In genomic region chr9:76878933-76879332, GRCh38 we compare ENCODE assay signal across 17 cellular contexts. TPM values are rescaled to one million over a fixed set of nuclear protein-coding genes. Genes with fewer than 3 reads are reported as not detected.
DNase-seq lines count a peak whose midpoint lies in the region; ATAC-seq and TF ChIP-seq lines count a peak whose summit lies in the region.
"Had no signal": no experiment of that assay in that cellular context is flagged by ENCODE, and none has a peak within 500 bp of the region (broad histone marks: within the 10 kb centered on the region; RNA-seq: fewer than 3 reads in every experiment).

No MANE protein-coding gene starts in this region.

- no peaks in the 10 kb centered on the region for H3K36me3 ChIP-seq in gastroesophageal sphincter
- H3K36me3 ChIP-seq in tibial artery, result no peaks in the 10 kb centered on the region
- no peaks in the 10 kb centered on the region for H3K36me3 ChIP-seq in Caco-2 (ENCODE audit: control insufficient read depth, insufficient read depth, low read length)

- POLR2A ChIA-PET in Caco-2 (lab: Charles Lee), result no interaction called here

- no peak overlapping the region for H3K4me3 ChIP-seq in LNCaP clone FGC (ENCODE audit: low read depth, low read length)
- no peak overlapping the region for H3K4me3 ChIP-seq in gastroesophageal sphincter
- no peak overlapping the region for H3K4me3 ChIP-seq in tibial artery
- no peak overlapping the region for H3K4me3 ChIP-seq in Caco-2 (ENCODE audit: low read depth, low read length)

- DNase-seq in DMS53 (lab: John Stamatoyannopoulos, UW) (peak; percentile 66), LNCaP clone FGC (ENCODE audit: low read depth) (peak; percentile 74), tibial artery (no peak), GM03348 (ENCODE audit: low spot score) (no peak), dermis blood vessel endothelial cell (no peak), Caco-2 (no peak)
- DNase-seq: COR-L47, KG1, MV-4-11, NCI-H187 treated with DMSO at 0.1 percent for 48 hours, NCI-H226, NCI-H526, OCI-M1, Right ventricle myocardium superior, SW 1271 had no signal

- H3K27me3 ChIP-seq in gastroesophageal sphincter, result no peaks in the 10 kb centered on the region
- no peaks in the 10 kb centered on the region for H3K27me3 ChIP-seq in tibial artery
- H3K27me3 ChIP-seq in Caco-2 (replicated peaks; ENCODE audit: control insufficient read depth, insufficient read depth, low read length), result no peaks in the 10 kb centered on the region

- CTCF ChIA-PET in Caco-2 (lab: Charles Lee), result no interaction called here

- H3K9me3 Mint-ChIP-seq in Caco-2 (ENCODE audit: unreplicated experiment), result no peaks in the 10 kb centered on the region

- H3K4me1 Mint-ChIP-seq in Caco-2 (ENCODE audit: low read depth, unreplicated experiment), result no peaks in the 10 kb centered on the region

- no peak for TF ChIP-seq CTCF in LNCaP clone FGC (IDR thresholded peaks at IDR 0.05; ENCODE audit: control insufficient read depth, extremely low read depth, insufficient read depth)
- TF ChIP-seq CTCF in gastroesophageal sphincter (IDR thresholded peaks at IDR 0.05), result no peak
- TF ChIP-seq CTCF in tibial artery (IDR thresholded peaks at IDR 0.05), result no peak
- no peak for TF ChIP-seq CTCF in Caco-2 (IDR thresholded peaks at IDR 0.05; ENCODE audit: insufficient read depth in 1 of 2, low read depth in 1 of 2, low read length in 1 of 2, severe bottlenecking in 1 of 2, unreplicated experiment in 1 of 2)

- H3K36me3 Mint-ChIP-seq in Caco-2 (ENCODE audit: insufficient read depth, unreplicated experiment), result no peaks in the 10 kb centered on the region

- no peak for ATAC-seq in gastroesophageal sphincter

- H3K27ac ChIP-seq in gastroesophageal sphincter, result peak overlapping the region; percentile 90 to 100 (median 92)
- H3K27ac ChIP-seq in tibial artery, result peak overlapping the region; percentile 84 to 91

- 38 to 54% methylated on average over 3 of the region's 3 CpGs for WGBS in gastroesophageal sphincter (ENCODE audit: low coverage in 1 of 2), 2 donors

- intact Hi-C loops in tibial artery (cut with DNase I; ENCODE audit: low total_unique reads) (no loop called here), Caco-2 (cut with micrococcal nuclease; ENCODE audit: unreplicated experiment) (no loop called here)

- TF ChIP-seq EP300 in gastroesophageal sphincter (IDR thresholded peaks at IDR 0.05), result no peak

- H3K4me3 Mint-ChIP-seq in Caco-2 (ENCODE audit: unreplicated experiment), result no peak overlapping the region
- H3K4me3 Mint-ChIP-seq: B cell had no signal

- H3K27ac Mint-ChIP-seq in Caco-2 (ENCODE audit: unreplicated experiment), result no peak overlapping the region
- H3K27ac Mint-ChIP-seq: B cell had no signal

- H3K9me3 ChIP-seq in gastroesophageal sphincter (no peaks in the 10 kb centered on the region), tibial artery (no peaks in the 10 kb centered on the region), Caco-2 (no peaks in the 10 kb centered on the region)

- TF ChIP-seq POLR2A in gastroesophageal sphincter (IDR thresholded peaks at IDR 0.05), result no peak

- BruUV-seq in Caco-2 (replicated peaks; lab: Mats Ljungman, UMichigan), result no TSS peak

- H3K27me3 Mint-ChIP-seq in Caco-2 (ENCODE audit: insufficient read depth, unreplicated experiment), result no peaks in the 10 kb centered on the region

- H3K4me1 ChIP-seq in gastroesophageal sphincter, result peaks cover 10 to 84% (median 19%) of the 10 kb centered on the region in 3 donors
- H3K4me1 ChIP-seq in tibial artery, result peaks cover 0 to 70% (median 30%) of the 10 kb centered on the region in 4 donors
- no peaks in the 10 kb centered on the region for H3K4me1 ChIP-seq in Caco-2

RNA-seq across cellular contexts. Expression of gene PRUNE2, which starts 27.0 kb away (rescaled TPM):
- total RNA-seq in gastroesophageal sphincter (100 to 1,000 TPM; 561 to 930 (median 763) TPM), dermis blood vessel endothelial cell (7.8 and 22.4 TPM in 2 replicates), Caco-2 (2022) (3.5 and 3.7 TPM in 2 replicates)

Comparison
In these comparisons a context has a peak if more than half of its experiments do, and no peak if none do; other contexts are left out.
1. DNase-seq: peak in DMS53 (single experiment) and LNCaP clone FGC (single experiment); none in tibial artery (0 of 2), GM03348 (single experiment), dermis blood vessel endothelial cell (single experiment) and Caco-2 (0 of 2).
2. RNA of gene PRUNE2, which starts 27.0 kb away (total RNA-seq): 561 to 930 TPM in gastroesophageal sphincter; 7.8 to 22.4 TPM in dermis blood vessel endothelial cell and 3.5 to 3.7 TPM in Caco-2; every median in the first group is over 10 times any median in the second.